Comparison of ENCODE assay signal across 22 cellular contexts in genomic region chr5:65630981-65631380, GRCh38. TPM values are rescaled to one million over a fixed set of nuclear protein-coding genes. Genes with fewer than 3 reads are reported as not detected.
DNase-seq lines count a peak whose midpoint lies in the region; ATAC-seq, FAIRE-seq and TF ChIP-seq lines count a peak whose summit lies in the region.
"Had no signal": no experiment of that assay in that cellular context is flagged by ENCODE, and none has a peak within 500 bp of the region (broad histone marks: within the 10 kb centered on the region; RNA-seq: fewer than 3 reads in every experiment).

No MANE protein-coding gene starts in this region.

- intact Hi-C loops in HepG2 (cut with micrococcal nuclease; ENCODE audit: unreplicated experiment) (no loop called here), right lobe of liver (cut with DNase I) (no loop called here), K562 (cut with micrococcal nuclease) (no loop called here)

- TF ChIP-seq RAD21 in HepG2 (CRISPR knock-in tag; IDR thresholded peaks at IDR 0.05) = no peak
- no peak for TF ChIP-seq RAD21 in K562 (CRISPR knock-in tag; conservative IDR thresholded peaks at IDR 0.05 in 1 of 2, IDR thresholded peaks at IDR 0.05 in 1 of 2)

- FAIRE-seq in HepG2 (lab: Jason Lieb, UNC) (no peak), GM12892 (lab: Jason Lieb, UNC) (peak; percentile 54), K562 (lab: Jason Lieb, UNC) (peak; percentile 26), small intestine (lab: Jason Lieb, UNC) (no peak)
- FAIRE-seq: GM12878, GM18507 had no signal

- H3K4me3 Mint-ChIP-seq in T-helper 2 cell treated with Interferon-gamma antibody and Interleukin-4, amounts not matched to agents 5 μg/mL and 100 μg/mL, for 36 hours = no peak overlapping the region
- H3K4me3 Mint-ChIP-seq: B cell; CD4-positive, CD25-positive, alpha-beta regulatory T cell; CD8-positive, alpha-beta T cell; HFFc6 had no signal

- H3K4me3 ChIP-seq in HepG2 (replicated peaks in 1 of 3; ENCODE audit: insufficient read depth in 1 of 3, low read depth in 2 of 3, low read length in 3 of 3) = no peak overlapping the region
- no peak overlapping the region for H3K4me3 ChIP-seq in right lobe of liver
- H3K4me3 ChIP-seq in K562 = no peak overlapping the region
- H3K4me3 ChIP-seq in small intestine (ENCODE audit: low read depth in 1 of 2, low read length in 2 of 2) = no peak overlapping the region
- H3K4me3 ChIP-seq: BLaER1, GM12878, GM23248, HAP-1 had no signal

- TF ChIP-seq POLR2A in HepG2 (IDR thresholded peaks at IDR 0.05; ENCODE audit: insufficient read depth in 1 of 2, low read depth in 2 of 2, low read length in 2 of 2) (no peak), right lobe of liver (IDR thresholded peaks at IDR 0.05) (no peak), GM12892 (IDR thresholded peaks at IDR 0.05; ENCODE audit: low read depth, low read length) (no peak), K562 (conservative IDR thresholded peaks at IDR 0.05) (no peak)

- TF ChIP-seq CTCF in HepG2 (CRISPR knock-in tag; IDR thresholded peaks at IDR 0.05) (no peak), right lobe of liver (IDR thresholded peaks at IDR 0.05) (no peak), K562 (IDR thresholded peaks at IDR 0.05 in 2 of 3, conservative IDR thresholded peaks at IDR 0.05 in 1 of 3; ENCODE audit: insufficient read depth in 2 of 3, low read depth in 1 of 3, low read length in 3 of 3) (no peak)

- H3K9ac ChIP-seq in HepG2 (ENCODE audit: insufficient read depth, low read depth, low read length) = no peak overlapping the region
- no peak overlapping the region for H3K9ac ChIP-seq in K562 (ENCODE audit: insufficient read depth in 1 of 2, low read depth in 2 of 2, low read length in 2 of 2)
- H3K9ac ChIP-seq: BLaER1, GM23248 had no signal

- H3K4me1 ChIP-seq in HepG2 (ENCODE audit: insufficient read depth, low read length) (peaks cover 30% of the 10 kb centered on the region), right lobe of liver (peaks cover 0 to 3% (median 0%) of the 10 kb centered on the region in 4 donors), K562 (replicated peaks in 1 of 2; ENCODE audit: control insufficient read depth in 2 of 2, insufficient read depth in 2 of 2, low read length in 2 of 2) (peaks cover 0 to 6% of the 10 kb centered on the region in 2 experiments; a peak in 2 of 5 replicates), small intestine (ENCODE audit: control insufficient read depth in 2 of 2, insufficient read depth in 1 of 2, low read depth in 1 of 2, low read length in 1 of 2) (no peaks in the 10 kb centered on the region)

- no TSS peak for BruUV-seq in HepG2 (replicated peaks; lab: Mats Ljungman, UMichigan)
- no TSS peak for BruUV-seq in K562 (replicated peaks; lab: Mats Ljungman, UMichigan)

- ATAC-seq in HepG2 (peak; percentile 81), right lobe of liver (no peak), K562 (peak; percentile 31; the same call in 1 of the 3 replicates), GM21737 (IDR thresholded peaks at IDR 0.05; ENCODE audit: unreplicated experiment) (no peak)
- ATAC-seq: CD8-positive, alpha-beta T cell; GM12878 had no signal

- H3K79me2 ChIP-seq in HepG2 (ENCODE audit: insufficient read depth, low read length) (peaks cover 10% of the 10 kb centered on the region), K562 (ENCODE audit: control insufficient read depth, insufficient read depth, low read length) (peaks cover 43% of the 10 kb centered on the region)

- H4K20me1 ChIP-seq in HepG2 (ENCODE audit: insufficient read depth, low read length) (no peaks in the 10 kb centered on the region), K562 (replicated peaks; ENCODE audit: control insufficient read depth, insufficient read depth, low read length) (no peaks in the 10 kb centered on the region)

- H3K4me2 ChIP-seq in HepG2 (ENCODE audit: low read depth, low read length) = no peak overlapping the region
- H3K4me2 ChIP-seq in K562 (ENCODE audit: insufficient read depth, low read length) = no peak overlapping the region
- H3K4me2 ChIP-seq: BLaER1 had no signal

- TF ChIP-seq EP300 in HepG2 (IDR thresholded peaks at IDR 0.05; ENCODE audit: low read depth in 2 of 2, low read length in 2 of 2) = no peak
- no peak for TF ChIP-seq EP300 in HepG2 (CRISPR knock-in tag; IDR thresholded peaks at IDR 0.05; ENCODE audit: borderline replicate concordance)
- TF ChIP-seq EP300 in K562 (IDR thresholded peaks at IDR 0.05; ENCODE audit: low read length) = no peak

- no peaks in the 10 kb centered on the region for H3K9me1 ChIP-seq in K562 (ENCODE audit: control insufficient read depth, insufficient read depth, low read length)

- POLR2A ChIA-PET in HepG2 (lab: Yijun Ruan, JAX) = no interaction called here
- POLR2A ChIA-PET in K562 (lab: Yijun Ruan, JAX) = interaction anchor here (0.6 to 0.8 kb wide), 2 partner anchors 10 to 15 kb away, joined by 3 to 5 read pairs; no protein-coding TSS in a partner anchor

- H3K36me3 ChIP-seq in HepG2 (replicated peaks in 1 of 2; ENCODE audit: control insufficient read depth in 1 of 2, insufficient read depth in 2 of 2, low read length in 2 of 2) (peaks cover 3 to 9% of the 10 kb centered on the region in 2 experiments; a peak in 4 of 5 replicates), right lobe of liver (peaks cover 0 to 18% (median 3%) of the 10 kb centered on the region in 4 donors), K562 (ENCODE audit: control insufficient read depth, insufficient read depth, low read length) (peaks cover 27% of the 10 kb centered on the region), small intestine (ENCODE audit: control insufficient read depth in 2 of 2, insufficient read depth in 2 of 2, low read length in 2 of 2) (no peaks in the 10 kb centered on the region)

- H3K36me3 Mint-ChIP-seq in T-helper 2 cell treated with Interferon-gamma antibody and Interleukin-4, amounts not matched to agents 5 μg/mL and 100 μg/mL, for 36 hours (ENCODE audit: low read depth) = peaks cover 12% of the 10 kb centered on the region

- no peaks in the 10 kb centered on the region for H3K9me3 Mint-ChIP-seq in T-helper 2 cell treated with Interferon-gamma antibody and Interleukin-4, amounts not matched to agents 5 μg/mL and 100 μg/mL, for 36 hours
- H3K9me3 Mint-ChIP-seq: CD4-positive, CD25-positive, alpha-beta regulatory T cell; CD8-positive, alpha-beta T cell; HFFc6 had no signal

- no peak overlapping the region for H2AFZ ChIP-seq in HepG2 (ENCODE audit: low read length)
- H2AFZ ChIP-seq in K562 (ENCODE audit: low read depth, low read length) = no peak overlapping the region
- H2AFZ ChIP-seq: GM23248 had no signal

- peak; percentile 48 for DNase-seq in HepG2 (ENCODE audit: low spot score)
- DNase-seq in right lobe of liver = no peak
- DNase-seq in GM12892 (ENCODE audit: insufficient read length) = no peak
- DNase-seq in K562 (ENCODE audit: extremely low read depth in 1 of 4, low spot score in 3 of 4) = no peak
- peak; percentile 33 for DNase-seq in small intestine
- no peak for DNase-seq in T-helper 2 cell treated with Interferon-gamma antibody and Interleukin-4, amounts not matched to agents 5 μg/mL and 100 μg/mL, for 36 hours (ENCODE audit: low spot score)
- no peak for DNase-seq in HT-29 (ENCODE audit: low spot score)
- DNase-seq: Caco-2; CD4-positive, CD25-positive, alpha-beta regulatory T cell; CD8-positive, alpha-beta T cell; DMS 273 treated with DMSO at 0.1 percent for 48 hours; DND-41; GDM1; GM23248; HFFc6 had no signal

- no peak overlapping the region for H3K27ac Mint-ChIP-seq in T-helper 2 cell treated with Interferon-gamma antibody and Interleukin-4, amounts not matched to agents 5 μg/mL and 100 μg/mL, for 36 hours
- H3K27ac Mint-ChIP-seq: B cell; CD4-positive, CD25-positive, alpha-beta regulatory T cell; CD8-positive, alpha-beta T cell; HFFc6 had no signal

- H3K9me3 ChIP-seq in HepG2 (ENCODE audit: low read length) = no peaks in the 10 kb centered on the region
- no peaks in the 10 kb centered on the region for H3K9me3 ChIP-seq in right lobe of liver
- no peaks in the 10 kb centered on the region for H3K9me3 ChIP-seq in K562 (replicated peaks; ENCODE audit: control insufficient read depth, insufficient read depth, low read depth, low read length)
- H3K9me3 ChIP-seq in small intestine (ENCODE audit: control insufficient read depth, low read depth) = no peaks in the 10 kb centered on the region
- H3K9me3 ChIP-seq: BLaER1, Caco-2, HAP-1 had no signal

- H3K4me1 Mint-ChIP-seq in T-helper 2 cell treated with Interferon-gamma antibody and Interleukin-4, amounts not matched to agents 5 μg/mL and 100 μg/mL, for 36 hours (ENCODE audit: low read depth) = peaks cover 8% of the 10 kb centered on the region

- H3K27ac ChIP-seq in HepG2 (ENCODE audit: extremely low read length, insufficient read depth, low read length) = peak overlapping the region; percentile 31
- no peak overlapping the region for H3K27ac ChIP-seq in right lobe of liver
- H3K27ac ChIP-seq in K562 (ENCODE audit: extremely low read depth, low read depth, low read length) = no peak overlapping the region
- H3K27ac ChIP-seq in small intestine (ENCODE audit: low read depth in 1 of 2, low read length in 1 of 2) = no peak overlapping the region
- H3K27ac ChIP-seq: BLaER1, C4-2B, GM23248 had no signal

- in situ Hi-C loops in HepG2 (cut with HindIII; ENCODE audit: extremely low pct_ligation_motif_present, low pct_unique_long_range_greater_than_20kb) = no loop called here
- in situ Hi-C loops in K562 (cut with MboI) = no loop called here

- CTCF ChIA-PET in HepG2 (lab: Yijun Ruan, JAX; ENCODE audit: low intra/inter-chr PET ratio, low total read pairs) = no interaction called here
- CTCF ChIA-PET in K562 (lab: Yijun Ruan, JAX; ENCODE audit: low intra/inter-chr PET ratio) = no interaction called here

- H3K27me3 Mint-ChIP-seq in T-helper 2 cell treated with Interferon-gamma antibody and Interleukin-4, amounts not matched to agents 5 μg/mL and 100 μg/mL, for 36 hours (ENCODE audit: low read depth) = no peaks in the 10 kb centered on the region
- H3K27me3 Mint-ChIP-seq: B cell; CD4-positive, CD25-positive, alpha-beta regulatory T cell had no signal

- H3K27me3 ChIP-seq in HepG2 (ENCODE audit: control insufficient read depth in 1 of 2, insufficient read depth in 2 of 2, low read length in 2 of 2) = no peaks in the 10 kb centered on the region
- H3K27me3 ChIP-seq in right lobe of liver = no peaks in the 10 kb centered on the region
- no peaks in the 10 kb centered on the region for H3K27me3 ChIP-seq in K562 (ENCODE audit: control insufficient read depth in 2 of 2, insufficient read depth in 2 of 2, low read length in 2 of 2)
- H3K27me3 ChIP-seq in small intestine (ENCODE audit: control insufficient read depth in 2 of 2, insufficient read depth in 2 of 2, low read length in 2 of 2) = no peaks in the 10 kb centered on the region
- H3K27me3 ChIP-seq: BLaER1 had no signal

RNA-seq across cellular contexts. Expression of gene SHLD3, which starts 6.2 kb away (rescaled TPM):
- total RNA-seq in HepG2 (2016; rRNA removed; fragmentation: Illumina TruSeq; extraction: Trizol) (6.8 and 8.1 TPM in 2 replicates), right lobe of liver (1 to 10 TPM in 3 of 6 experiments, under 1 TPM in 3; 0.76 to 1.8 (median 1.2) TPM), K562 (2014; rRNA removed) (3.0 and 4.8 TPM in 2 replicates), K562 (2014; rRNA removed; fragmentation: Illumina TruSeq; extraction: Trizol) (8.4 and 9.4 TPM in 2 replicates), K562 (2015; rRNA removed; fragmentation: Illumina TruSeq; extraction: Trizol) (8.1 and 8.7 TPM in 2 replicates), K562 (2021) (4.7 and 4.8 TPM in 2 replicates)
- 3.5 and 4.5 TPM in 2 replicates for total RNA-seq in HepG2 (2016; cell fraction: cytosol; rRNA removed; fragmentation: Illumina TruSeq; extraction: Trizol; ENCODE audit: low read depth)
- 6.7 and 8.1 TPM in 2 replicates for total RNA-seq in HepG2 (2016; cell fraction: insoluble cytoplasmic fraction; rRNA removed; fragmentation: Illumina TruSeq; extraction: Trizol)
- total RNA-seq in HepG2 (2016; cell fraction: membrane; rRNA removed; fragmentation: Illumina TruSeq; extraction: Trizol) = 6.9 and 7.8 TPM in 2 replicates
- total RNA-seq in HepG2 (2016; cell fraction: nucleus; rRNA removed; fragmentation: Illumina TruSeq; extraction: Trizol) = 5.2 and 9.5 TPM in 2 replicates
- polyA plus RNA-seq in HepG2 (2011; rRNA removed) (3.2 and 3.6 TPM in 2 replicates), K562 (2011; rRNA removed) (6.6 and 8.5 TPM in 2 replicates), K562 (2014; fragmentation: Illumina TruSeq; extraction: Trizol) (8.6 and 9.5 TPM in 2 replicates), K562 (2014; fragmentation: Nextera tagmentation; extraction: Ambion mirVana) (10 to 100 TPM; 12.1 to 14.5 TPM), K562 (2014; rRNA removed) (8.3 and 8.6 TPM in 2 replicates), small intestine (1 to 10 TPM; 2.7 to 6.3 (median 3.5) TPM)
- polyA plus RNA-seq in HepG2 (2011; cell fraction: cytosol; rRNA removed) = 1.5 and 2.1 TPM in 2 replicates
- polyA plus RNA-seq in HepG2 (2011; cell fraction: nucleus; rRNA removed) = 1.7 and 1.8 TPM in 2 replicates
- 2.3 and 3.6 TPM in 2 replicates for polyA plus RNA-seq in HepG2 (2012)
- polyA plus RNA-seq in HepG2 (2016; cell fraction: cytosol; fragmentation: Illumina TruSeq; extraction: Trizol; ENCODE audit: low read depth) = 1.00 and 1.0 TPM in 2 replicates
- 7.0 and 7.5 TPM in 2 replicates for polyA plus RNA-seq in HepG2 (2016; cell fraction: insoluble cytoplasmic fraction; fragmentation: Illumina TruSeq; extraction: Trizol; ENCODE audit: low read depth)
- polyA plus RNA-seq in HepG2 (2016; cell fraction: membrane; fragmentation: Illumina TruSeq; extraction: Trizol; ENCODE audit: low read depth) = 2.5 and 3.4 TPM in 2 replicates
- 8.1 and 8.4 TPM in 2 replicates for polyA plus RNA-seq in HepG2 (2016; cell fraction: nucleus; fragmentation: Illumina TruSeq; extraction: Trizol; ENCODE audit: insufficient read depth, low read depth)
- polyA minus RNA-seq in HepG2 (2011; rRNA and poly(A)+ RNA removed; ENCODE audit: low replicate concordance) = 0.64 and 1.7 TPM in 2 replicates
- polyA minus RNA-seq in HepG2 (2011; cell fraction: cytosol; rRNA and poly(A)+ RNA removed) = 1.1 and 2.0 TPM in 2 replicates
- 6.1 and 6.3 TPM in 2 replicates for polyA minus RNA-seq in HepG2 (2011; cell fraction: nucleus; rRNA and poly(A)+ RNA removed)
- polyA plus RNA-seq in GM12892 (2012; ENCODE audit: missing spikeins) = 4.1 TPM
- 4.5 and 25.4 TPM in 2 replicates for total RNA-seq in K562 (2011; cell fraction: chromatin; rRNA removed; ENCODE audit: low replicate concordance)
- 2.8 and 3.0 TPM in 2 replicates for total RNA-seq in K562 (2011; cell fraction: nucleolus; rRNA removed)
- 6.5 and 9.8 TPM in 2 replicates for total RNA-seq in K562 (2011; cell fraction: nucleoplasm; rRNA removed)
- 1.1 and 2.4 TPM in 2 replicates for polyA plus RNA-seq in K562 (2011; cell fraction: cytosol; rRNA removed)
- 1.4 and 3.2 TPM in 2 replicates for polyA plus RNA-seq in K562 (2011; cell fraction: nucleus; rRNA removed)
- 4.3 and 4.8 TPM in 2 replicates for polyA plus RNA-seq in K562 (2012)
- polyA minus RNA-seq in K562 (2011; rRNA and poly(A)+ RNA removed) = 8.3 and 10.3 TPM in 2 replicates
- polyA minus RNA-seq in K562 (2011; cell fraction: cytosol; rRNA and poly(A)+ RNA removed) = 1.1 and 1.5 TPM in 2 replicates
- polyA minus RNA-seq in K562 (2011; cell fraction: nucleus; rRNA and poly(A)+ RNA removed) = 4.0 and 8.0 TPM in 2 replicates
- 1.8 and 2.5 TPM in 2 replicates for total RNA-seq in HT-29 (2014; rRNA removed; shearing (Covaris generic))

RNA-seq across cellular contexts. Expression of gene TRAPPC13, which starts 6.2 kb away (rescaled TPM):
- total RNA-seq in HepG2 (2016; rRNA removed; fragmentation: Illumina TruSeq; extraction: Trizol) (19.6 and 24.3 TPM in 2 replicates), right lobe of liver (10 to 100 TPM in 2 of 6 experiments, 1 to 10 TPM in 4; 6.7 to 14.3 (median 9.0) TPM), K562 (2014; rRNA removed) (13.3 and 17.0 TPM in 2 replicates), K562 (2014; rRNA removed; fragmentation: Illumina TruSeq; extraction: Trizol) (30.9 and 36.2 TPM in 2 replicates), K562 (2015; rRNA removed; fragmentation: Illumina TruSeq; extraction: Trizol) (21.9 and 22.2 TPM in 2 replicates), K562 (2021) (16.2 and 17.3 TPM in 2 replicates)
- total RNA-seq in HepG2 (2016; cell fraction: cytosol; rRNA removed; fragmentation: Illumina TruSeq; extraction: Trizol; ENCODE audit: low read depth) = 4.7 and 6.5 TPM in 2 replicates
- total RNA-seq in HepG2 (2016; cell fraction: insoluble cytoplasmic fraction; rRNA removed; fragmentation: Illumina TruSeq; extraction: Trizol) = 18.0 and 26.3 TPM in 2 replicates
- total RNA-seq in HepG2 (2016; cell fraction: membrane; rRNA removed; fragmentation: Illumina TruSeq; extraction: Trizol) = 8.1 and 9.4 TPM in 2 replicates
- 13.4 and 16.0 TPM in 2 replicates for total RNA-seq in HepG2 (2016; cell fraction: nucleus; rRNA removed; fragmentation: Illumina TruSeq; extraction: Trizol)
- polyA plus RNA-seq in HepG2 (2011; rRNA removed) (8.4 and 10.1 TPM in 2 replicates), K562 (2011; rRNA removed) (35.3 and 43.8 TPM in 2 replicates), K562 (2014; fragmentation: Illumina TruSeq; extraction: Trizol) (19.6 and 22.4 TPM in 2 replicates), K562 (2014; fragmentation: Nextera tagmentation; extraction: Ambion mirVana) (10 to 100 TPM; 30.7 to 32.9 TPM), K562 (2014; rRNA removed) (24.0 and 24.5 TPM in 2 replicates), small intestine (10 to 100 TPM; 14.4 to 20.1 (median 17.8) TPM)
- 2.6 and 4.1 TPM in 2 replicates for polyA plus RNA-seq in HepG2 (2011; cell fraction: cytosol; rRNA removed)
- 5.9 and 6.3 TPM in 2 replicates for polyA plus RNA-seq in HepG2 (2011; cell fraction: nucleus; rRNA removed)
- polyA plus RNA-seq in HepG2 (2012) = 8.4 and 9.2 TPM in 2 replicates
- 1.9 and 2.2 TPM in 2 replicates for polyA plus RNA-seq in HepG2 (2016; cell fraction: cytosol; fragmentation: Illumina TruSeq; extraction: Trizol; ENCODE audit: low read depth)
- polyA plus RNA-seq in HepG2 (2016; cell fraction: insoluble cytoplasmic fraction; fragmentation: Illumina TruSeq; extraction: Trizol; ENCODE audit: low read depth) = 16.0 and 17.7 TPM in 2 replicates
- polyA plus RNA-seq in HepG2 (2016; cell fraction: membrane; fragmentation: Illumina TruSeq; extraction: Trizol; ENCODE audit: low read depth) = 3.1 and 3.7 TPM in 2 replicates
- polyA plus RNA-seq in HepG2 (2016; cell fraction: nucleus; fragmentation: Illumina TruSeq; extraction: Trizol; ENCODE audit: insufficient read depth, low read depth) = 21.0 and 23.4 TPM in 2 replicates
- 4.4 and 4.9 TPM in 2 replicates for polyA minus RNA-seq in HepG2 (2011; rRNA and poly(A)+ RNA removed; ENCODE audit: low replicate concordance)
- polyA minus RNA-seq in HepG2 (2011; cell fraction: cytosol; rRNA and poly(A)+ RNA removed) = 2.7 and 3.3 TPM in 2 replicates
- 10.9 and 11.6 TPM in 2 replicates for polyA minus RNA-seq in HepG2 (2011; cell fraction: nucleus; rRNA and poly(A)+ RNA removed)
- polyA plus RNA-seq in GM12892 (2012; ENCODE audit: missing spikeins) = 13.7 TPM
- 12.8 and 32.0 TPM in 2 replicates for total RNA-seq in K562 (2011; cell fraction: chromatin; rRNA removed; ENCODE audit: low replicate concordance)
- total RNA-seq in K562 (2011; cell fraction: nucleolus; rRNA removed) = 3.8 and 4.5 TPM in 2 replicates
- total RNA-seq in K562 (2011; cell fraction: nucleoplasm; rRNA removed) = 8.4 and 14.3 TPM in 2 replicates
- 4.2 and 7.8 TPM in 2 replicates for polyA plus RNA-seq in K562 (2011; cell fraction: cytosol; rRNA removed)
- 12.2 and 18.4 TPM in 2 replicates for polyA plus RNA-seq in K562 (2011; cell fraction: nucleus; rRNA removed)
- 13.8 and 15.4 TPM in 2 replicates for polyA plus RNA-seq in K562 (2012)
- 28.9 and 30.8 TPM in 2 replicates for polyA minus RNA-seq in K562 (2011; rRNA and poly(A)+ RNA removed)
- 6.2 and 9.4 TPM in 2 replicates for polyA minus RNA-seq in K562 (2011; cell fraction: cytosol; rRNA and poly(A)+ RNA removed)
- polyA minus RNA-seq in K562 (2011; cell fraction: nucleus; rRNA and poly(A)+ RNA removed) = 4.8 and 7.3 TPM in 2 replicates
- 10.5 and 14.0 TPM in 2 replicates for total RNA-seq in HT-29 (2014; rRNA removed; shearing (Covaris generic))

RNA-seq across cellular contexts. Expression of gene TRIM23, which starts 6.8 kb away (rescaled TPM):
- total RNA-seq in HepG2 (2016; rRNA removed; fragmentation: Illumina TruSeq; extraction: Trizol) (11.4 and 14.7 TPM in 2 replicates), right lobe of liver (10 to 100 TPM in 1 of 6 experiments, 1 to 10 TPM in 5; 3.7 to 10.1 (median 7.6) TPM), K562 (2014; rRNA removed) (5.2 and 8.5 TPM in 2 replicates), K562 (2014; rRNA removed; fragmentation: Illumina TruSeq; extraction: Trizol) (6.3 and 8.5 TPM in 2 replicates), K562 (2015; rRNA removed; fragmentation: Illumina TruSeq; extraction: Trizol) (4.3 and 4.9 TPM in 2 replicates), K562 (2021) (5.6 and 5.9 TPM in 2 replicates)
- 1.4 and 2.1 TPM in 2 replicates for total RNA-seq in HepG2 (2016; cell fraction: cytosol; rRNA removed; fragmentation: Illumina TruSeq; extraction: Trizol; ENCODE audit: low read depth)
- total RNA-seq in HepG2 (2016; cell fraction: insoluble cytoplasmic fraction; rRNA removed; fragmentation: Illumina TruSeq; extraction: Trizol) = 10.8 and 14.6 TPM in 2 replicates
- total RNA-seq in HepG2 (2016; cell fraction: membrane; rRNA removed; fragmentation: Illumina TruSeq; extraction: Trizol) = 2.8 and 3.8 TPM in 2 replicates
- 12.4 and 13.2 TPM in 2 replicates for total RNA-seq in HepG2 (2016; cell fraction: nucleus; rRNA removed; fragmentation: Illumina TruSeq; extraction: Trizol)
- polyA plus RNA-seq in HepG2 (2011; rRNA removed) (4.6 and 5.2 TPM in 2 replicates), K562 (2011; rRNA removed) (4.6 and 6.1 TPM in 2 replicates), K562 (2014; fragmentation: Illumina TruSeq; extraction: Trizol) (3.7 and 4.1 TPM in 2 replicates), K562 (2014; fragmentation: Nextera tagmentation; extraction: Ambion mirVana) (1 to 10 TPM; 2.4 to 2.6 TPM), K562 (2014; rRNA removed) (2.7 and 3.5 TPM in 2 replicates), small intestine (1 to 10 TPM; 2.7 to 3.5 (median 3.0) TPM)
- polyA plus RNA-seq in HepG2 (2011; cell fraction: cytosol; rRNA removed) = 2.7 and 3.6 TPM in 2 replicates
- polyA plus RNA-seq in HepG2 (2011; cell fraction: nucleus; rRNA removed) = 5.3 and 6.4 TPM in 2 replicates
- polyA plus RNA-seq in HepG2 (2012) = 9.4 and 9.9 TPM in 2 replicates
- polyA plus RNA-seq in HepG2 (2016; cell fraction: cytosol; fragmentation: Illumina TruSeq; extraction: Trizol; ENCODE audit: low read depth) = 0.14 and 0.25 TPM in 2 replicates
- 6.3 TPM in 2 replicates for polyA plus RNA-seq in HepG2 (2016; cell fraction: insoluble cytoplasmic fraction; fragmentation: Illumina TruSeq; extraction: Trizol; ENCODE audit: low read depth)
- 0.68 and 0.72 TPM in 2 replicates for polyA plus RNA-seq in HepG2 (2016; cell fraction: membrane; fragmentation: Illumina TruSeq; extraction: Trizol; ENCODE audit: low read depth)
- 4.6 and 5.2 TPM in 2 replicates for polyA plus RNA-seq in HepG2 (2016; cell fraction: nucleus; fragmentation: Illumina TruSeq; extraction: Trizol; ENCODE audit: insufficient read depth, low read depth)
- 11.5 and 15.1 TPM in 2 replicates for polyA minus RNA-seq in HepG2 (2011; rRNA and poly(A)+ RNA removed; ENCODE audit: low replicate concordance)
- polyA minus RNA-seq in HepG2 (2011; cell fraction: cytosol; rRNA and poly(A)+ RNA removed) = 6.9 and 9.9 TPM in 2 replicates
- 43.8 and 43.9 TPM in 2 replicates for polyA minus RNA-seq in HepG2 (2011; cell fraction: nucleus; rRNA and poly(A)+ RNA removed)
- 3.0 TPM for polyA plus RNA-seq in GM12892 (2012; ENCODE audit: missing spikeins)
- total RNA-seq in K562 (2011; cell fraction: chromatin; rRNA removed; ENCODE audit: low replicate concordance) = 14.1 and 17.5 TPM in 2 replicates
- 4.7 and 5.8 TPM in 2 replicates for total RNA-seq in K562 (2011; cell fraction: nucleolus; rRNA removed)
- 9.1 and 9.5 TPM in 2 replicates for total RNA-seq in K562 (2011; cell fraction: nucleoplasm; rRNA removed)
- polyA plus RNA-seq in K562 (2011; cell fraction: cytosol; rRNA removed) = 3.0 and 3.6 TPM in 2 replicates
- polyA plus RNA-seq in K562 (2011; cell fraction: nucleus; rRNA removed) = 8.9 and 9.7 TPM in 2 replicates
- 3.1 and 3.4 TPM in 2 replicates for polyA plus RNA-seq in K562 (2012)
- 20.7 and 25.4 TPM in 2 replicates for polyA minus RNA-seq in K562 (2011; rRNA and poly(A)+ RNA removed)
- polyA minus RNA-seq in K562 (2011; cell fraction: cytosol; rRNA and poly(A)+ RNA removed) = 4.3 and 6.7 TPM in 2 replicates
- 13.6 and 22.2 TPM in 2 replicates for polyA minus RNA-seq in K562 (2011; cell fraction: nucleus; rRNA and poly(A)+ RNA removed)
- 3.8 and 4.4 TPM in 2 replicates for total RNA-seq in HT-29 (2014; rRNA removed; shearing (Covaris generic))

Comparison
In these comparisons a context has a peak if more than half of its experiments do, and no peak if none do; other contexts are left out.
1. ATAC-seq: peak in HepG2 (single experiment) and K562 (single experiment); none in right lobe of liver (0 of 4) and GM21737 (single experiment).
2. DNase-seq: peak in HepG2 (single experiment) and small intestine (single experiment); none in right lobe of liver (0 of 3), GM12892 (single experiment), K562 (0 of 4), T-helper 2 cell treated with Interferon-gamma antibody and Interleukin-4, amounts not matched to agents 5 μg/mL and 100 μg/mL, for 36 hours (single experiment) and HT-29 (single experiment).
3. Of the 241 proteins assayed by ChIP-seq in both HepG2 and K562: peak only in HepG2: FOXA3, FOXJ3, MED1 and NCOA2; only in K562: none; in both: none; in neither: 235; mixed calls (peak in some experiments, not most) for 2.